In the genomic region with DNA sequence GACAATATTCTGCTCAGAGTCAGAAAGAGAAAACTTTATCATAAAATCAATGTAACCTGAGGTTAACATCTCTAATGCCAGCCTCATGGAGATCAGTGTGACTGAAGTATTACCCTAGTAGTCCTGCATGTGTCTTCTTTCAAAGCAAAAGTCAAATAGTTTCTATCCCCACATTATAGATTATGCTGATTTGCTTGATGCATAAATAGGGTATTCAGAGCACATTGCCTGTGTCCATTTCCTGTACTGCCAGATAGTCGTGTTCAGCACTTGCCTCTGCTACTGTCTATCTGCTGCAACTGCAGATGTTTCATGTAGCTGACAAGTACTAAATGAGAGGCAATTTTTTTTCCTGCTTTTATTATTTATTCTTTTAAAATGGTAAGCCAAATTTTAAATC, we compare ENCODE assay signal across 25 cellular contexts.
"Had no signal": no experiment of that assay in that cellular context is flagged by ENCODE, and none has a peak within 500 bp of the region (broad histone marks: within the 10 kb centered on the region; RNA-seq: fewer than 3 reads in every experiment).

No MANE protein-coding gene starts in this region.

- DNase-seq: activated CD4-positive, alpha-beta T cell treated with anti-CD3 and anti-CD28 coated beads for 4 hours; activated CD8-positive, alpha-beta memory T cell treated with anti-CD3 and anti-CD28 coated beads, Interleukin-2, amount 50 U/mL, for 4 hours; activated CD8-positive, alpha-beta T cell treated with anti-CD3 and anti-CD28 coated beads for 36 hours; activated gamma-delta T cell treated with Interleukin-2 at 50 U/mL for 16 hours; activated naive CD4-positive, alpha-beta T cell treated with anti-CD3 and anti-CD28 coated beads, Interleukin-2, amount 10 ng/mL, durations not matched to agents 7 days and 5 days; activated naive CD8-positive, alpha-beta T cell treated with anti-CD3 and anti-CD28 coated beads for 36 hours; activated T-cell treated with anti-CD3 and anti-CD28 coated beads, Interleukin-2, amount 50 U/mL, for 72 hours; brain microvascular endothelial cell; KG1; NCI-H1092 treated with DMSO at 0.1 percent for 48 hours; NCI-H1417 treated with DMSO at 0.1 percent for 48 hours; NCI-H1694; NCI-H2029; NCI-H2107; NCI-H2171 treated with DMSO at 0.1 percent for 48 hours; NCI-H510A treated with DMSO at 0.1 percent for 48 hours; NCI-H69; Right ventricle myocardium superior; SJCRH30; T-helper 17 cell; T-helper 9 cell had no signal

- ATAC-seq: activated CD4-positive, CD25-positive, alpha-beta regulatory T cell treated with anti-CD3 and anti-CD28 coated beads, Interleukin-2, amount 50 U/mL, for 24 hours; activated CD8-positive, alpha-beta T cell treated with anti-CD3 and anti-CD28 coated beads for 36 hours; activated T-cell treated with anti-CD3 and anti-CD28 coated beads, Interleukin-2, amount 50 U/mL, for 72 hours; T-helper 17 cell had no signal

- H3K4me3 ChIP-seq: cardiac muscle cell, SJCRH30 had no signal

- H3K27me3 Mint-ChIP-seq: activated CD8-positive, alpha-beta T cell treated with anti-CD3 and anti-CD28 coated beads for 36 hours; activated naive CD4-positive, alpha-beta T cell treated with anti-CD3 and anti-CD28 coated beads, Interleukin-2, amount 10 ng/mL, durations not matched to agents 7 days and 5 days; activated naive CD8-positive, alpha-beta T cell treated with anti-CD3 and anti-CD28 coated beads for 36 hours; T-helper 17 cell had no signal

- H3K9me3 ChIP-seq: SJCRH30 had no signal

- H3K36me3 ChIP-seq: brain microvascular endothelial cell, cardiac muscle cell, SJCRH30 had no signal

- H3K4me3 Mint-ChIP-seq: activated CD8-positive, alpha-beta T cell treated with anti-CD3 and anti-CD28 coated beads for 36 hours; activated naive CD4-positive, alpha-beta T cell treated with anti-CD3 and anti-CD28 coated beads, Interleukin-2, amount 10 ng/mL, durations not matched to agents 7 days and 5 days; activated naive CD8-positive, alpha-beta T cell treated with anti-CD3 and anti-CD28 coated beads for 36 hours; activated T-cell treated with anti-CD3 and anti-CD28 coated beads, Interleukin-2, amount 50 U/mL, for 72 hours; T-helper 17 cell had no signal

- H3K27me3 ChIP-seq: brain microvascular endothelial cell, SJCRH30 had no signal

- H3K27ac ChIP-seq: brain microvascular endothelial cell, cardiac muscle cell, SJCRH30 had no signal

- H3K27ac Mint-ChIP-seq: activated CD8-positive, alpha-beta T cell treated with anti-CD3 and anti-CD28 coated beads for 36 hours; activated naive CD4-positive, alpha-beta T cell treated with anti-CD3 and anti-CD28 coated beads, Interleukin-2, amount 10 ng/mL, durations not matched to agents 7 days and 5 days; activated naive CD8-positive, alpha-beta T cell treated with anti-CD3 and anti-CD28 coated beads for 36 hours; activated T-cell treated with anti-CD3 and anti-CD28 coated beads, Interleukin-2, amount 50 U/mL, for 72 hours; activated T-helper 2 cell treated with anti-CD3 and anti-CD28 coated beads, Interferon-gamma antibody, Interleukin-2, Interleukin-4, amounts not matched to agents 10 μg/mL and 5 μg/mL and 100 μg/mL, durations not matched to agents 14 hours and 24 hours and 36 hours; T-helper 17 cell had no signal

- FAIRE-seq: TTC549 had no signal
